In genomic region chr1:27284425-27285287, GRCh38 we compare ENCODE assay signal across 1 cellular context.
TF ChIP-seq lines count a peak whose summit lies in the region.

No MANE protein-coding gene starts in this region.

TF ChIP-seq in endothelial cell of umbilical vein, 7 proteins besides CTCF, POLR2A, EP300 and RAD21 (continued from another document):
- TF ChIP-seq MYC (IDR thresholded peaks at IDR 0.05; ENCODE audit: low read depth, low read length) = no peak
